Comparison of ENCODE assay signal across 12 cellular contexts in the genomic region with DNA sequence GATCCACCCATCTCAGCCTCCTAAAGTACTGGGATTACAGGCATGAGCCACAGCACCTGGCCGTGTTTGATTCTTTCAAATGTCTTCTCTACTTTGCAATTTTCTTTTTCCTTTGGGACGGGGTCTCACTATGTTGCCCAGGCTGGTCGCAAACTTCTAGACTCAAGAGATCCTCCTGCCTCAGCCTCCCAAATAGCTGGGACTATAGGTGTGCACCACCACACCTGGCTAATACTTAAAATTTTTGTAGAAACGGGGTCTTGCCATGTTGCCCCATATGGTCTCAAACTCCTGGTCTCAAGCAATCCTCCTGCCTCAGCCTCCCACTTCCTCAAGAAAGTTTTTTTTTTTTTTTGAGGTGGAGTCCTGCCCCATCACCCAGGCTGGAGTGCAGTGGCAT. TPM values are rescaled to one million over a fixed set of nuclear protein-coding genes. Genes with fewer than 3 reads are reported as not detected.
A peak's percentile ranks its signal among the peaks of the same experiment; 100 is the strongest.
DNase-seq lines count a peak whose midpoint lies in the region; ATAC-seq and TF ChIP-seq lines count a peak whose summit lies in the region.
"Had no signal": no experiment of that assay in that cellular context is flagged by ENCODE, and none has a peak within 500 bp of the region (broad histone marks: within the 10 kb centered on the region; RNA-seq: fewer than 3 reads in every experiment).

No MANE protein-coding gene starts in this region.

- DNase-seq in H9 (no peak), COR-L47 (lab: John Stamatoyannopoulos, UW) (no peak), HuH-7 (ENCODE audit: low spot score) (no peak), DMS153 (lab: John Stamatoyannopoulos, UW) (no peak)
- DNase-seq in activated CD8-positive, alpha-beta T cell treated with anti-CD3 and anti-CD28 coated beads for 36 hours, result no peak
- no peak for DNase-seq in naive thymus-derived CD4-positive, alpha-beta T cell
- DNase-seq: aorta, NCI-H1436 treated with DMSO at 0.1 percent for 48 hours, NCI-H524 treated with DMSO at 0.1 percent for 48 hours, SJCRH30 had no signal

- peaks cover 27 to 42% (median 37%) of the 10 kb centered on the region in 10 experiments for H3K4me1 ChIP-seq in BLaER1 treated with 17β-estradiol and CSF1 and Interleukin-3, amounts not matched to agents 10 nM and 100 nM
- no peaks in the 10 kb centered on the region; the same call in 1 of the 2 replicates for H3K4me1 ChIP-seq in H9 (ENCODE audit: insufficient read depth, low read length)
- H3K4me1 ChIP-seq in naive thymus-derived CD4-positive, alpha-beta T cell (ENCODE audit: control insufficient read depth in 2 of 2, insufficient read depth in 2 of 2, low read length in 2 of 2), result peaks cover 15 to 24% of the 10 kb centered on the region in 2 donors

- H3T11ph ChIP-seq in H9 (ENCODE audit: low read length), result no peak overlapping the region

- peaks cover 12 to 15% of the 10 kb centered on the region in 2 experiments for H3K4me1 Mint-ChIP-seq in H9
- peaks cover 35% of the 10 kb centered on the region for H3K4me1 Mint-ChIP-seq in activated CD8-positive, alpha-beta T cell treated with anti-CD3 and anti-CD28 coated beads for 36 hours (ENCODE audit: low read depth)
- peaks cover 14 to 42% (median 29%) of the 10 kb centered on the region in 7 donors for H3K4me1 Mint-ChIP-seq in naive thymus-derived CD4-positive, alpha-beta T cell

- H4K5ac ChIP-seq in H9 (ENCODE audit: insufficient read length, low read depth, low read length), result no peak overlapping the region

- H4K8ac ChIP-seq in H9 (replicated peaks; ENCODE audit: insufficient read length, low read depth, low read length), result no peak overlapping the region

- H3K27me3 Mint-ChIP-seq in H9 (ENCODE audit: low read depth), result no peaks in the 10 kb centered on the region; the same call in 1 of the 2 replicates
- no peaks in the 10 kb centered on the region for H3K27me3 Mint-ChIP-seq in activated CD8-positive, alpha-beta T cell treated with anti-CD3 and anti-CD28 coated beads for 36 hours
- peaks cover 0 to 2% (median 0%) of the 10 kb centered on the region in 5 donors for H3K27me3 Mint-ChIP-seq in naive thymus-derived CD4-positive, alpha-beta T cell

- peak overlapping the region; percentile 40 to 98; a peak in 3 of 5 replicates for H3K4me3 Mint-ChIP-seq in H9
- H3K4me3 Mint-ChIP-seq in activated CD8-positive, alpha-beta T cell treated with anti-CD3 and anti-CD28 coated beads for 36 hours, result peak overlapping the region; percentile 94
- H3K4me3 Mint-ChIP-seq in naive thymus-derived CD4-positive, alpha-beta T cell, result peak overlapping the region; percentile 93 to 99 (median 98)

- H4K91ac ChIP-seq in H9 (ENCODE audit: insufficient read length, low read depth, low read length), result no peak overlapping the region

- no peak overlapping the region for H3K4ac ChIP-seq in H9 (ENCODE audit: low read depth, low read length)

- H3K56ac ChIP-seq in H9 (ENCODE audit: insufficient read length, low read depth, low read length), result no peak overlapping the region

- no peak overlapping the region; a peak in 1 of 7 replicates for H3K27ac Mint-ChIP-seq in H9
- no peak overlapping the region for H3K27ac Mint-ChIP-seq in activated CD8-positive, alpha-beta T cell treated with anti-CD3 and anti-CD28 coated beads for 36 hours
- H3K27ac Mint-ChIP-seq in naive thymus-derived CD4-positive, alpha-beta T cell, result peak overlapping the region in 5 of 9 donors; percentile 18 to 100 (median 98)

- WGBS in H9 (ENCODE audit: extremely low coverage, insufficient read length, low lambda C conversion rate), result no CpG with 5 or more reads among the region's 4 CpGs

- H3K36me3 ChIP-seq in BLaER1 treated with 17β-estradiol and CSF1 and Interleukin-3, amounts not matched to agents 10 nM and 100 nM, result peaks cover 51 to 77% (median 68%) of the 10 kb centered on the region in 11 experiments
- H3K36me3 ChIP-seq in naive thymus-derived CD4-positive, alpha-beta T cell (ENCODE audit: control insufficient read depth in 2 of 3, insufficient read depth in 3 of 3, low read length in 3 of 3), result peaks cover 3 to 29% (median 8%) of the 10 kb centered on the region in 3 experiments

- H3K27me3 ChIP-seq in BLaER1 treated with 17β-estradiol and CSF1 and Interleukin-3, amounts not matched to agents 10 nM and 100 nM, result no peaks in the 10 kb centered on the region
- no peaks in the 10 kb centered on the region for H3K27me3 ChIP-seq in H9 (ENCODE audit: insufficient read depth, low read length)
- H3K27me3 ChIP-seq in naive thymus-derived CD4-positive, alpha-beta T cell (ENCODE audit: control insufficient read depth in 2 of 2, insufficient read depth in 2 of 2, low read length in 2 of 2), result no peaks in the 10 kb centered on the region
- H3K27me3 ChIP-seq: SJCRH30 had no signal

- peaks cover 14% of the 10 kb centered on the region; the same call in 1 of the 2 replicates for H3K79me2 ChIP-seq in H9 (ENCODE audit: insufficient read depth, low read length)

- peaks cover 8% of the 10 kb centered on the region for H3K79me1 ChIP-seq in H9 (ENCODE audit: insufficient read depth, low read depth, low read length, poor library complexity, severe bottlenecking)

- H3K14ac ChIP-seq in H9 (ENCODE audit: insufficient read depth, low read length), result no peak overlapping the region

- H3K36me3 Mint-ChIP-seq in H9 (ENCODE audit: insufficient read depth in 1 of 3, low read depth in 3 of 3), result peaks cover 18 to 64% (median 44%) of the 10 kb centered on the region in 3 experiments; a peak in 6 of 7 replicates
- H3K36me3 Mint-ChIP-seq in activated CD8-positive, alpha-beta T cell treated with anti-CD3 and anti-CD28 coated beads for 36 hours (ENCODE audit: low read depth), result peaks cover 33% of the 10 kb centered on the region
- H3K36me3 Mint-ChIP-seq in naive thymus-derived CD4-positive, alpha-beta T cell, result peaks cover 0 to 18% (median 4%) of the 10 kb centered on the region in 5 donors

- no peak for TF ChIP-seq CTCF in H9 (conservative IDR thresholded peaks at IDR 0.05)
- no peak for TF ChIP-seq CTCF in activated CD8-positive, alpha-beta T cell treated with anti-CD3 and anti-CD28 coated beads for 36 hours (IDR thresholded peaks at IDR 0.05)

- intact Hi-C loops in activated CD8-positive, alpha-beta T cell treated with anti-CD3 and anti-CD28 coated beads for 36 hours (cut with micrococcal nuclease), result no loop called here
- intact Hi-C loops in naive thymus-derived CD4-positive, alpha-beta T cell (cut with micrococcal nuclease), result loop anchor here (2.0 to 5.0 kb wide), 2 partner anchors 49 to 134 kb away; a partner anchor contains a TSS

- CTCF ChIA-PET in activated CD8-positive, alpha-beta T cell treated with anti-CD3 and anti-CD28 coated beads for 36 hours (lab: Charles Lee), result interaction anchor here (0.9 to 2.1 kb wide), 6 partner anchors 8 to 24 kb away, joined by 3 to 11 read pairs (median 4); no protein-coding TSS in a partner anchor
- CTCF ChIA-PET in naive thymus-derived CD4-positive, alpha-beta T cell (lab: Charles Lee), result interaction anchor here (1.1 kb wide), 1 partner anchor 17 kb away, joined by 3 read pairs; no protein-coding TSS in a partner anchor

- POLR2A ChIA-PET in activated CD8-positive, alpha-beta T cell treated with anti-CD3 and anti-CD28 coated beads for 36 hours (lab: Charles Lee), result interaction anchor here (1.3 to 4.3 kb wide), 6 partner anchors 9 to 87 kb away, joined by 4 to 18 read pairs (median 10); a partner anchor contains a TSS
- POLR2A ChIA-PET in naive thymus-derived CD4-positive, alpha-beta T cell (lab: Charles Lee), result interaction anchor here (0.6 to 1.2 kb wide), 4 partner anchors 9 to 606 kb away, joined by 3 to 5 read pairs (median 4); no protein-coding TSS in a partner anchor

- H3K23ac ChIP-seq in H9 (ENCODE audit: insufficient read length, low read depth, low read length), result no peak overlapping the region

- H3K9ac ChIP-seq in BLaER1 treated with 17β-estradiol and CSF1 and Interleukin-3, amounts not matched to agents 10 nM and 100 nM, result peak overlapping the region in 10 of 11 experiments; percentile 87 to 92 (median 90); a peak in 13 of 22 replicates
- H3K9ac ChIP-seq in H9 (ENCODE audit: extremely low read depth, insufficient read length, low read length), result no peak overlapping the region

- no peak overlapping the region for H3K18ac ChIP-seq in H9 (ENCODE audit: insufficient read length, low read depth, low read length)

- no peaks in the 10 kb centered on the region for H3K9me3 ChIP-seq in BLaER1 treated with 17β-estradiol and CSF1 and Interleukin-3, amounts not matched to agents 10 nM and 100 nM (replicated peaks in 1 of 11)
- no peaks in the 10 kb centered on the region for H3K9me3 ChIP-seq in H9 (ENCODE audit: control insufficient read depth, low read depth, low read length)
- no peaks in the 10 kb centered on the region for H3K9me3 ChIP-seq in naive thymus-derived CD4-positive, alpha-beta T cell (ENCODE audit: control insufficient read depth in 2 of 3, low read length in 3 of 3)
- H3K9me3 ChIP-seq: SJCRH30 had no signal

- H2BK5ac ChIP-seq in H9 (ENCODE audit: insufficient read length, low read length), result no peak overlapping the region

- peak overlapping the region; percentile 82 to 99 (median 95) for H3K4me2 ChIP-seq in BLaER1 treated with 17β-estradiol and CSF1 and Interleukin-3, amounts not matched to agents 10 nM and 100 nM
- no peak overlapping the region for H3K4me2 ChIP-seq in H9 (ENCODE audit: insufficient read depth, insufficient read length, low read length)

- ATAC-seq in activated CD8-positive, alpha-beta T cell treated with anti-CD3 and anti-CD28 coated beads for 36 hours, result no peak
- ATAC-seq in naive thymus-derived CD4-positive, alpha-beta T cell, result no peak
- ATAC-seq in HG02981 (IDR thresholded peaks at IDR 0.05; ENCODE audit: unreplicated experiment), result no peak

- H3K27ac ChIP-seq in BLaER1 treated with 17β-estradiol and CSF1 and Interleukin-3, amounts not matched to agents 10 nM and 100 nM, result no peak overlapping the region
- no peak overlapping the region for H3K27ac ChIP-seq in H9 (ENCODE audit: insufficient read length, low read depth, low read length)
- no peak overlapping the region for H3K27ac ChIP-seq in naive thymus-derived CD4-positive, alpha-beta T cell (ENCODE audit: low read depth, low read length)
- H3K27ac ChIP-seq: SJCRH30 had no signal

- no peak overlapping the region for H2AFZ ChIP-seq in H9 (ENCODE audit: low read length)

- no peak overlapping the region for H2AK5ac ChIP-seq in H9 (ENCODE audit: insufficient read length, low read length)

- peaks cover 6% of the 10 kb centered on the region for H3K23me2 ChIP-seq in H9 (ENCODE audit: insufficient read length, low read depth, low read length, poor library complexity, severe bottlenecking)

- H3K9me3 Mint-ChIP-seq in H9, result peaks cover 0 to 5% of the 10 kb centered on the region in 2 experiments; a peak in 2 of 5 replicates
- no peaks in the 10 kb centered on the region for H3K9me3 Mint-ChIP-seq in activated CD8-positive, alpha-beta T cell treated with anti-CD3 and anti-CD28 coated beads for 36 hours
- peaks cover 0 to 2% (median 0%) of the 10 kb centered on the region in 11 donors for H3K9me3 Mint-ChIP-seq in naive thymus-derived CD4-positive, alpha-beta T cell

- H2BK20ac ChIP-seq in H9 (ENCODE audit: low read depth, low read length, poor library complexity, severe bottlenecking), result no peak overlapping the region

- H2BK15ac ChIP-seq in H9 (ENCODE audit: low read depth, low read length), result no peak overlapping the region

- H4K20me1 ChIP-seq in BLaER1 treated with 17β-estradiol and CSF1 and Interleukin-3, amounts not matched to agents 10 nM and 100 nM, result peaks cover 11 to 86% (median 68%) of the 10 kb centered on the region in 11 experiments; a peak in 20 of 22 replicates
- H4K20me1 ChIP-seq in H9 (ENCODE audit: control insufficient read depth, insufficient read depth, insufficient read length), result no peaks in the 10 kb centered on the region

- H3K4me3 ChIP-seq in BLaER1 treated with 17β-estradiol and CSF1 and Interleukin-3, amounts not matched to agents 10 nM and 100 nM, result peak overlapping the region; percentile 78 to 99 (median 96); a peak in 16 of 20 replicates
- H3K4me3 ChIP-seq in naive thymus-derived CD4-positive, alpha-beta T cell (ENCODE audit: low read length), result no peak overlapping the region

- no peak overlapping the region for H2BK120ac ChIP-seq in H9 (ENCODE audit: low read depth, low read length, poor library complexity, severe bottlenecking)

- H2BK12ac ChIP-seq in H9 (ENCODE audit: insufficient read length, low read depth, low read length), result no peak overlapping the region

RNA-seq across cellular contexts. Expression of a gene that starts 1.7 kb away (rescaled TPM):
- total RNA-seq in H9 (2021), result 25.9 and 38.5 TPM in 2 replicates
- total RNA-seq in activated CD8-positive, alpha-beta T cell treated with anti-CD3 and anti-CD28 coated beads for 36 hours, result 10 to 100 TPM; 32.2 to 39.3 TPM
- total RNA-seq in naive thymus-derived CD4-positive, alpha-beta T cell, result 10 to 100 TPM; 21.8 to 30.6 (median 26.9) TPM
- polyA plus RNA-seq in naive thymus-derived CD4-positive, alpha-beta T cell, result 10 to 100 TPM; 14.4 to 19.7 TPM

RNA-seq across cellular contexts. Expression of a gene that starts 1.8 kb away (rescaled TPM):
- total RNA-seq in H9 (2021), result 70.4 and 77.9 TPM in 2 replicates
- 10 to 100 TPM; 43.1 to 45.1 TPM for total RNA-seq in activated CD8-positive, alpha-beta T cell treated with anti-CD3 and anti-CD28 coated beads for 36 hours
- 10 to 100 TPM; 15.9 to 38.0 (median 19.6) TPM for total RNA-seq in naive thymus-derived CD4-positive, alpha-beta T cell
- 10 to 100 TPM; 47.9 to 55.1 TPM for polyA plus RNA-seq in naive thymus-derived CD4-positive, alpha-beta T cell

RNA-seq across cellular contexts. Expression of a gene that starts 10.1 kb away (rescaled TPM):
- 415 and 425 TPM in 2 replicates for total RNA-seq in H9 (2021)
- total RNA-seq in activated CD8-positive, alpha-beta T cell treated with anti-CD3 and anti-CD28 coated beads for 36 hours, result 100 to 1,000 TPM; 396 to 406 TPM
- 100 to 1,000 TPM; 118 to 270 (median 130) TPM for total RNA-seq in naive thymus-derived CD4-positive, alpha-beta T cell
- 100 to 1,000 TPM; 648 to 782 TPM for polyA plus RNA-seq in naive thymus-derived CD4-positive, alpha-beta T cell

RNA-seq across cellular contexts. Expression of a gene that starts 21.6 kb away (rescaled TPM):
- total RNA-seq in H9 (2021), result 302 and 306 TPM in 2 replicates
- total RNA-seq in activated CD8-positive, alpha-beta T cell treated with anti-CD3 and anti-CD28 coated beads for 36 hours, result 100 to 1,000 TPM; 225 to 236 TPM
- total RNA-seq in naive thymus-derived CD4-positive, alpha-beta T cell, result 100 to 1,000 TPM; 136 to 191 (median 145) TPM
- 100 to 1,000 TPM; 148 to 152 TPM for polyA plus RNA-seq in naive thymus-derived CD4-positive, alpha-beta T cell

RNA-seq across cellular contexts. Expression of a gene that starts 47.9 kb away (rescaled TPM):
- total RNA-seq in H9 (2021), result 618 and 638 TPM in 2 replicates
- 100 to 1,000 TPM; 126 to 137 TPM for total RNA-seq in activated CD8-positive, alpha-beta T cell treated with anti-CD3 and anti-CD28 coated beads for 36 hours
- 100 to 1,000 TPM in 1 of 5 experiments, 10 to 100 TPM in 4; 35.0 to 301 (median 72.7) TPM for total RNA-seq in naive thymus-derived CD4-positive, alpha-beta T cell
- 100 to 1,000 TPM; 197 to 243 TPM for polyA plus RNA-seq in naive thymus-derived CD4-positive, alpha-beta T cell

Comparison
In these comparisons a context has a peak if more than half of its experiments do, and no peak if none do; other contexts are left out.
1. H3K27ac Mint-ChIP-seq: peak in naive thymus-derived CD4-positive, alpha-beta T cell (5 of 9); none in H9 (0 of 3) and activated CD8-positive, alpha-beta T cell treated with anti-CD3 and anti-CD28 coated beads for 36 hours (single experiment).
2. Peak in every context shown above with its lines, with median percentiles within 50 percentile points of each other: H3K4me3 Mint-ChIP-seq.